1 cellular context compared by ENCODE assay signal in the genomic region with DNA sequence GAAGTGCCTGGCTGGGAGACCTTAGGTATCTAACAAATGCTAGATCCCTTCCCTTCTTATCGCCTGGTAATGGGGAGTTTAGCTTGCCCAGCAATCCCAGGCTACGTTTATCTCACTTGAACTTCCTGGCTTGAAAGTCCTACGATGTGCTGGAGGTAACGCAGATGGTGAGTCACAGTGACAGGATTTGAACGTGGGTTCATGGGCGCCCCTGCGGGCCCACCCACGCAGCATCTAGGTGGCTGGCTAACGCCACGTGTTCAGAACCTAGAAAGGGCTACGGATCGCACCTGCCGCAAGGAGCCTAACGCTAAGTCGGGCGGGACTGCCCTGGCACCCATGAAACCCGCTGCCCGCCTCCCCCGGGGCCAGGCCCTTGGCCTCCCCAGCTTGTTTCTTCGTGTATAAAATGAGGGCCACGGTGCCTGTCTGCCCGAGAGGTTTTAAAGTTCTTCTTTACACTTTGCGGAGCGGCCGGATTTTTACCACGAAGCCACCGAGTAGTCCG.
TF ChIP-seq lines count a peak whose summit lies in the region.

No MANE protein-coding gene starts in this region.

TF ChIP-seq in HepG2, 621 proteins besides CTCF, POLR2A, EP300 and RAD21 (continued from another document and continues in another):
- no peak for TF ChIP-seq RXRA (CRISPR knock-in tag; IDR thresholded peaks at IDR 0.05)
- no peak for TF ChIP-seq DNMT1 (CRISPR knock-in tag; IDR thresholded peaks at IDR 0.05)
- TF ChIP-seq IRX3 (CRISPR knock-in tag; IDR thresholded peaks at IDR 0.05; ENCODE audit: borderline replicate concordance, low read depth): no peak
- no peak for TF ChIP-seq CCAR2 (optimal IDR thresholded peaks at IDR 0.05; ENCODE audit: low read depth, low read length)
- TF ChIP-seq ZMAT5 (CRISPR knock-in tag; IDR thresholded peaks at IDR 0.05; ENCODE audit: borderline replicate concordance, low read depth): no peak
- TF ChIP-seq, protein P1, sequence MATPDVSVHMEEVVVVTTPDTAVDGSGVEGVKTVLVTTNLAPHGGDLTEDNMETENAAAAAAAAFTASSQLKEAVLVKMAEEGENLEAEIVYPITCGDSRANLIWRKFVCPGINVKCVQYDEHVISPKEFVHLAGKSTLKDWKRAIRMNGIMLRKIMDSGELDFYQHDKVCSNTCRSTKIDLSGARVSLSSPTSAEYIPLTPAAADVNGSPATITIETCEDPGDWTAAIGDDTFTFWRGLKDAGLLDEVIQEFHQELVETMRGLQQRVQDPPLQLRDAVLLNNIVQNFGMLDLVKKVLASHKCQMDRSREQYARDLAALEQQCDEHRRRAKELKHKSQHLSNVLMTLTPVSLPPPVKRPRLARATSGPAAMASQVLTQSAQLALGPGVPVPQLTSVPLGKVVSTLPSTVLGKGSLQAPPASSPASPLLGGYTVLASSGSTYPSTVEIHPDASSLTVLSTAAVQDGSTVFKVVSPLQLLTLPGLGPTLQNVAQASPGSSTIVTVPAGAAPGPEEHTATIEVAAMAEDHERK (CRISPR knock-in tag; IDR thresholded peaks at IDR 0.05; ENCODE audit: low read depth): no peak
- no peak; the same call in 1 of the 2 replicates for TF ChIP-seq HDAC1 (CRISPR knock-in tag; IDR thresholded peaks at IDR 0.05)
- no peak for TF ChIP-seq ZNF337 (CRISPR knock-in tag; IDR thresholded peaks at IDR 0.05; ENCODE audit: borderline replicate concordance, low read depth)
- TF ChIP-seq FOXC1 (CRISPR knock-in tag; IDR thresholded peaks at IDR 0.05; ENCODE audit: borderline replicate concordance): no peak
- TF ChIP-seq BORCS8-MEF2B (CRISPR knock-in tag; IDR thresholded peaks at IDR 0.05): 0 out of 2 replicates have a peak, but pooled peaks have one; percentile 50
- no peak for TF ChIP-seq ZNF414 (CRISPR knock-in tag; IDR thresholded peaks at IDR 0.05)
- 0 out of 2 replicates have a peak, but pooled peaks have one; percentile 2 for TF ChIP-seq JUNB (CRISPR knock-in tag; IDR thresholded peaks at IDR 0.05; ENCODE audit: borderline replicate concordance)
- TF ChIP-seq MIER2 (CRISPR knock-in tag; IDR thresholded peaks at IDR 0.05): no peak; the same call in 1 of the 2 replicates
- TF ChIP-seq ZNF570 (CRISPR knock-in tag; IDR thresholded peaks at IDR 0.05; ENCODE audit: borderline replicate concordance): no peak
- TF ChIP-seq SMC3 (IDR thresholded peaks at IDR 0.05; ENCODE audit: low read length): no peak
- no peak for TF ChIP-seq ZNF558 (CRISPR knock-in tag; IDR thresholded peaks at IDR 0.05; ENCODE audit: borderline replicate concordance)
- no peak for TF ChIP-seq ZNF691 (CRISPR knock-in tag; IDR thresholded peaks at IDR 0.05; ENCODE audit: borderline replicate concordance, low read depth)
- TF ChIP-seq ZNF101 (CRISPR knock-in tag; IDR thresholded peaks at IDR 0.05; ENCODE audit: borderline replicate concordance, low read depth): no peak
- no peak for TF ChIP-seq ZNF256 (CRISPR knock-in tag; conservative IDR thresholded peaks at IDR 0.05)
- TF ChIP-seq RARA (CRISPR knock-in tag; IDR thresholded peaks at IDR 0.05): no peak
- peak; percentile 31; the same call in 1 of the 2 replicates for TF ChIP-seq RNF2 (conservative IDR thresholded peaks at IDR 0.05; ENCODE audit: low read depth)
- TF ChIP-seq KLF13 (CRISPR knock-in tag; IDR thresholded peaks at IDR 0.05): no peak
- peak; percentile 45 for TF ChIP-seq ASH2L (IDR thresholded peaks at IDR 0.05; ENCODE audit: insufficient read length, low read depth, low read length)
- TF ChIP-seq ZBTB21 (CRISPR knock-in tag; IDR thresholded peaks at IDR 0.05): no peak
- no peak for TF ChIP-seq HMG20A (CRISPR knock-in tag; IDR thresholded peaks at IDR 0.05; ENCODE audit: borderline replicate concordance)
- TF ChIP-seq GATAD2A (CRISPR knock-in tag; IDR thresholded peaks at IDR 0.05): no peak
- TF ChIP-seq, protein P2, sequence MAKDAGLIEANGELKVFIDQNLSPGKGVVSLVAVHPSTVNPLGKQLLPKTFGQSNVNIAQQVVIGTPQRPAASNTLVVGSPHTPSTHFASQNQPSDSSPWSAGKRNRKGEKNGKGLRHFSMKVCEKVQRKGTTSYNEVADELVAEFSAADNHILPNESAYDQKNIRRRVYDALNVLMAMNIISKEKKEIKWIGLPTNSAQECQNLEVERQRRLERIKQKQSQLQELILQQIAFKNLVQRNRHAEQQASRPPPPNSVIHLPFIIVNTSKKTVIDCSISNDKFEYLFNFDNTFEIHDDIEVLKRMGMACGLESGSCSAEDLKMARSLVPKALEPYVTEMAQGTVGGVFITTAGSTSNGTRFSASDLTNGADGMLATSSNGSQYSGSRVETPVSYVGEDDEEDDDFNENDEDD (CRISPR knock-in tag; IDR thresholded peaks at IDR 0.05; ENCODE audit: borderline replicate concordance): peak; percentile 53; the same call in 1 of the 2 replicates
- TF ChIP-seq SIN3B (IDR thresholded peaks at IDR 0.05; ENCODE audit: low read length): no peak
- no peak for TF ChIP-seq GFI1 (CRISPR knock-in tag; IDR thresholded peaks at IDR 0.05; ENCODE audit: borderline replicate concordance)
- no peak for TF ChIP-seq PHB2 (IDR thresholded peaks at IDR 0.05; ENCODE audit: partially characterized antibody)
- no peak for TF ChIP-seq ZNF792 (CRISPR knock-in tag; IDR thresholded peaks at IDR 0.05)
- 0 out of 2 replicates have a peak, but pooled peaks have one; percentile 39 for TF ChIP-seq STAT6 (CRISPR knock-in tag; IDR thresholded peaks at IDR 0.05; ENCODE audit: borderline replicate concordance)
- TF ChIP-seq, protein P3, sequence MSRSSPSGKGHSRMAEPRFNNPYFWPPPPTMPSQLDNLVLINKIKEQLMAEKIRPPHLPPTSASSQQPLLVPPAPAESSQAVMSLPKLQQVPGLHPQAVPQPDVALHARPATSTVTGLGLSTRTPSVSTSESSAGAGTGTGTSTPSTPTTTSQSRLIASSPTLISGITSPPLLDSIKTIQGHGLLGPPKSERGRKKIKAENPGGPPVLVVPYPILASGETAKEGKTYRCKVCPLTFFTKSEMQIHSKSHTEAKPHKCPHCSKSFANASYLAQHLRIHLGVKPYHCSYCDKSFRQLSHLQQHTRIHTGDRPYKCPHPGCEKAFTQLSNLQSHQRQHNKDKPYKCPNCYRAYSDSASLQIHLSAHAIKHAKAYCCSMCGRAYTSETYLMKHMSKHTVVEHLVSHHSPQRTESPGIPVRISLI (CRISPR knock-in tag; IDR thresholded peaks at IDR 0.05; ENCODE audit: borderline replicate concordance): no peak
- no peak for TF ChIP-seq ZNF770 (CRISPR knock-in tag; IDR thresholded peaks at IDR 0.05)
- TF ChIP-seq KLF6 (CRISPR knock-in tag; IDR thresholded peaks at IDR 0.05): no peak
- TF ChIP-seq ZNF563 (CRISPR knock-in tag; IDR thresholded peaks at IDR 0.05): 0 out of 2 replicates have a peak, but pooled peaks have one; percentile 52
- peak; percentile 38; the same call in 1 of the 2 replicates for TF ChIP-seq FIP1L1 (IDR thresholded peaks at IDR 0.05; ENCODE audit: borderline replicate concordance, insufficient read depth, low read depth, low read length)
- TF ChIP-seq CENPX (CRISPR knock-in tag; IDR thresholded peaks at IDR 0.05): no peak
- no peak for TF ChIP-seq ARHGAP35 (CRISPR knock-in tag; IDR thresholded peaks at IDR 0.05; ENCODE audit: borderline replicate concordance)
- no peak for TF ChIP-seq BATF2 (CRISPR knock-in tag; IDR thresholded peaks at IDR 0.05)
- no peak for TF ChIP-seq ZKSCAN5 (CRISPR knock-in tag; IDR thresholded peaks at IDR 0.05)
- TF ChIP-seq, protein P4, sequence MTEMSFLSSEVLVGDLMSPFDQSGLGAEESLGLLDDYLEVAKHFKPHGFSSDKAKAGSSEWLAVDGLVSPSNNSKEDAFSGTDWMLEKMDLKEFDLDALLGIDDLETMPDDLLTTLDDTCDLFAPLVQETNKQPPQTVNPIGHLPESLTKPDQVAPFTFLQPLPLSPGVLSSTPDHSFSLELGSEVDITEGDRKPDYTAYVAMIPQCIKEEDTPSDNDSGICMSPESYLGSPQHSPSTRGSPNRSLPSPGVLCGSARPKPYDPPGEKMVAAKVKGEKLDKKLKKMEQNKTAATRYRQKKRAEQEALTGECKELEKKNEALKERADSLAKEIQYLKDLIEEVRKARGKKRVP (CRISPR knock-in tag; IDR thresholded peaks at IDR 0.05): no peak; a peak in 1 of 4 replicates
- TF ChIP-seq ZBTB14 (CRISPR knock-in tag; IDR thresholded peaks at IDR 0.05): no peak
- TF ChIP-seq, protein P5, sequence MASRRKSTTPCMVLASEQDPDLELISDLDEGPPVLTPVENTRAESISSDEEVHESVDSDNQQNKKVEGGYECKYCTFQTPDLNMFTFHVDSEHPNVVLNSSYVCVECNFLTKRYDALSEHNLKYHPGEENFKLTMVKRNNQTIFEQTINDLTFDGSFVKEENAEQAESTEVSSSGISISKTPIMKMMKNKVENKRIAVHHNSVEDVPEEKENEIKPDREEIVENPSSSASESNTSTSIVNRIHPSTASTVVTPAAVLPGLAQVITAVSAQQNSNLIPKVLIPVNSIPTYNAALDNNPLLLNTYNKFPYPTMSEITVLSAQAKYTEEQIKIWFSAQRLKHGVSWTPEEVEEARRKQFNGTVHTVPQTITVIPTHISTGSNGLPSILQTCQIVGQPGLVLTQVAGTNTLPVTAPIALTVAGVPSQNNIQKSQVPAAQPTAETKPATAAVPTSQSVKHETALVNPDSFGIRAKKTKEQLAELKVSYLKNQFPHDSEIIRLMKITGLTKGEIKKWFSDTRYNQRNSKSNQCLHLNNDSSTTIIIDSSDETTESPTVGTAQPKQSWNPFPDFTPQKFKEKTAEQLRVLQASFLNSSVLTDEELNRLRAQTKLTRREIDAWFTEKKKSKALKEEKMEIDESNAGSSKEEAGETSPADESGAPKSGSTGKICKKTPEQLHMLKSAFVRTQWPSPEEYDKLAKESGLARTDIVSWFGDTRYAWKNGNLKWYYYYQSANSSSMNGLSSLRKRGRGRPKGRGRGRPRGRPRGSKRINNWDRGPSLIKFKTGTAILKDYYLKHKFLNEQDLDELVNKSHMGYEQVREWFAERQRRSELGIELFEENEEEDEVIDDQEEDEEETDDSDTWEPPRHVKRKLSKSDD (CRISPR knock-in tag; IDR thresholded peaks at IDR 0.05; ENCODE audit: low read depth): no peak
- no peak for TF ChIP-seq HCFC1 (IDR thresholded peaks at IDR 0.05; ENCODE audit: low read depth, low read length)
- peak; percentile 72; the same call in 1 of the 2 replicates for TF ChIP-seq REL (CRISPR knock-in tag; conservative IDR thresholded peaks at IDR 0.05)
- no peak for TF ChIP-seq RBFOX2 (IDR thresholded peaks at IDR 0.05; ENCODE audit: low read depth, low read length)
- no peak for TF ChIP-seq SUZ12 (IDR thresholded peaks at IDR 0.05; ENCODE audit: low read depth, low read length)
